21 cellular contexts compared by ENCODE assay signal in genomic region chr5:113917997-113918396, GRCh38.
DNase-seq lines count a peak whose midpoint lies in the region; ATAC-seq and TF ChIP-seq lines count a peak whose summit lies in the region.
"Had no signal": no experiment of that assay in that cellular context is flagged by ENCODE, and none has a peak within 500 bp of the region (broad histone marks: within the 10 kb centered on the region; RNA-seq: fewer than 3 reads in every experiment).

No MANE protein-coding gene starts in this region.

- H2AFZ ChIP-seq in hepatocyte = no peak overlapping the region
- H2AFZ ChIP-seq in osteoblast (ENCODE audit: low read length) = no peak overlapping the region

- H3K9me3 ChIP-seq in hepatocyte (ENCODE audit: low read depth) (no peaks in the 10 kb centered on the region), osteoblast (ENCODE audit: low read depth, low read length) (no peaks in the 10 kb centered on the region)
- H3K9me3 ChIP-seq: BE2C had no signal

- no peaks in the 10 kb centered on the region for H4K20me1 ChIP-seq in hepatocyte (ENCODE audit: insufficient read depth, poor library complexity, severe bottlenecking)
- no peaks in the 10 kb centered on the region for H4K20me1 ChIP-seq in osteoblast (ENCODE audit: insufficient read depth, low read length)

- H3K27ac ChIP-seq in VCaP (peak overlapping the region; percentile 12), hepatocyte (no peak overlapping the region), osteoblast (ENCODE audit: low read depth, low read length) (no peak overlapping the region)
- H3K27ac ChIP-seq: 22Rv1 had no signal

- peaks cover 0 to 6% (median 3%) of the 10 kb centered on the region in 3 donors for H3K9me3 Mint-ChIP-seq in T-cell

- WGBS in hepatocyte (ENCODE audit: low lambda C conversion rate, missing lambda C conversion rate) = 26% methylated on average over 2 of the region's 2 CpGs

- H3K36me3 ChIP-seq in hepatocyte (replicated peaks; ENCODE audit: insufficient read depth, low read depth) (no peaks in the 10 kb centered on the region), osteoblast (ENCODE audit: insufficient read depth, low read length) (no peaks in the 10 kb centered on the region)
- H3K36me3 ChIP-seq: BE2C had no signal

- POLR2A ChIA-PET in T-cell (lab: Charles Lee) = no interaction called here

- H3K27ac Mint-ChIP-seq in T-cell = no peak overlapping the region

- no peaks in the 10 kb centered on the region for H3K36me3 Mint-ChIP-seq in T-cell

- no peaks in the 10 kb centered on the region for H3K27me3 ChIP-seq in hepatocyte
- no peaks in the 10 kb centered on the region for H3K27me3 ChIP-seq in osteoblast (ENCODE audit: insufficient read depth, low read length)
- H3K27me3 ChIP-seq: BE2C had no signal

- no peaks in the 10 kb centered on the region for H3K79me2 ChIP-seq in hepatocyte
- no peaks in the 10 kb centered on the region for H3K79me2 ChIP-seq in osteoblast (ENCODE audit: insufficient read depth, low read length)

- TF ChIP-seq CTCF in VCaP (conservative IDR thresholded peaks at IDR 0.05) (peak; percentile 65), hepatocyte (IDR thresholded peaks at IDR 0.05; ENCODE audit: poor library complexity) (peak; percentile 26), osteoblast (IDR thresholded peaks at IDR 0.05; ENCODE audit: extremely low read depth, low read depth, low read length) (no peak)

- H3K4me1 ChIP-seq in hepatocyte (ENCODE audit: insufficient read depth) (no peaks in the 10 kb centered on the region), osteoblast (ENCODE audit: insufficient read depth, low read length) (no peaks in the 10 kb centered on the region)
- H3K4me1 ChIP-seq: BE2C had no signal

- peak; percentile 18 for DNase-seq in NCI-H146 (lab: John Stamatoyannopoulos, UW)
- DNase-seq in NCI-H146 treated with DMSO at 0.1 percent for 48 hours (lab: John Stamatoyannopoulos, UW; ENCODE audit: unreplicated experiment) = no peak
- DNase-seq in hepatocyte (ENCODE audit: low spot score) = peak; percentile 19
- DNase-seq in NCI-H82 (lab: John Stamatoyannopoulos, UW) = no peak
- no peak for DNase-seq in T-cell
- no peak for DNase-seq in osteoblast (ENCODE audit: insufficient read length, low spot score, missing footprints)
- DNase-seq: ACHN, BE2C, Calu3, DND-41, Karpas-422, MV-4-11, NCI-H1105 treated with DMSO at 0.1 percent for 48 hours, NCI-H1694, NCI-H2029 treated with DMSO at 0.1 percent for 48 hours, NCI-H2171, NCI-H226, NCI-H510A, NCI-H69 had no signal

- CTCF ChIA-PET in T-cell (lab: Charles Lee) = no interaction called here

- no peak overlapping the region for H3K4me3 Mint-ChIP-seq in T-cell

- H3K4me2 ChIP-seq in hepatocyte (no peak overlapping the region), osteoblast (ENCODE audit: insufficient read depth, low read length) (no peak overlapping the region)

- H3K4me3 ChIP-seq in hepatocyte (no peak overlapping the region), osteoblast (ENCODE audit: insufficient read depth, low read length) (no peak overlapping the region)

- H3K27me3 Mint-ChIP-seq in T-cell = no peaks in the 10 kb centered on the region

- no peaks in the 10 kb centered on the region for H3K9me2 ChIP-seq in hepatocyte (replicated peaks; ENCODE audit: insufficient read depth)

- ATAC-seq in T-cell (replicated peaks in 1 of 4) = no peak

- no peaks in the 10 kb centered on the region for H3K4me1 Mint-ChIP-seq in T-cell

Comparison
In these comparisons a context has a peak if more than half of its experiments do, and no peak if none do; other contexts are left out.
1. DNase-seq: peak in NCI-H146 (single experiment) and hepatocyte (single experiment); none in NCI-H146 treated with DMSO at 0.1 percent for 48 hours (single experiment), NCI-H82 (single experiment), T-cell (0 of 34) and osteoblast (single experiment).